23 cellular contexts compared by ENCODE assay signal in genomic region chr9:117394655-117395054, GRCh38.
"Had no signal": no experiment of that assay in that cellular context is flagged by ENCODE, and none has a peak within 500 bp of the region (broad histone marks: within the 10 kb centered on the region; RNA-seq: fewer than 3 reads in every experiment).

No MANE protein-coding gene starts in this region.

- H3K27ac ChIP-seq: SJSA1, SK-N-MC had no signal

- H3K27me3 ChIP-seq: MG63, SJSA1 had no signal

- H3K9me3 ChIP-seq: MG63, SJSA1 had no signal

- H3K4me1 ChIP-seq: SJSA1 had no signal

- H3K36me3 ChIP-seq: MG63, SJSA1 had no signal

- ATAC-seq: HepG2 had no signal

- H3K4me3 ChIP-seq: MG63, SJSA1, SK-N-MC had no signal

- DNase-seq: IMR-90, Karpas-422, KG1, MG63, NCI-H1092, NCI-H1105 treated with DMSO at 0.1 percent for 48 hours, NCI-H1417 treated with DMSO at 0.1 percent for 48 hours, NCI-H146, NCI-H1694 treated with DMSO at 0.1 percent for 48 hours, NCI-H1930, NCI-H2081, NCI-H2107, NCI-H2171 treated with DMSO at 0.1 percent for 48 hours, NCI-H345, NCI-H446 treated with DMSO at 0.1 percent for 48 hours, NCI-H510A treated with DMSO at 0.1 percent for 48 hours, NCI-H526, Right ventricle myocardium superior, RPMI8226, SIG-M5 had no signal
